ENCODE assay signal across 28 cellular contexts in the genomic region with DNA sequence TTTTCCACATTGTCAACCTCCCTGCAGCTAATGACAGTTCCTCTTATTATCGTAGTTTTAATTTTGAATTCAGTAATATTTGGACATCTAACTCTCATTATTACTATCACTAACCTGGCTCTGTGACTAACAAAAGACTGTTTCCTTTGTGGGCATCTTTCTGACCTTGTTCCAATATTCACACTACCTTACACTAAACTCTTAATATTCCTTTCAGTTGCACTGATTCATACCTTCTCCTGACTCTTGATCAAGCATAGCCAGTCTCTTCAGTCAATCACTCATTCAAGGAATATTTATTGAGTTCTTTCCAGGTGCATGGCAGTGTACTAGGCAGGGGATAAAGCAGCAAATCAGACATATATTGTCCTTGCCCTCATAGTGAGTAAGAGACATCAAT.
"Had no signal": no experiment of that assay in that cellular context is flagged by ENCODE, and none has a peak within 500 bp of the region (broad histone marks: within the 10 kb centered on the region; RNA-seq: fewer than 3 reads in every experiment).

No MANE protein-coding gene starts in this region.

- DNase-seq: naive thymus-derived CD4-positive, alpha-beta T cell; natural killer cell; occipital lobe; ovary; psoas muscle; right cardiac atrium; right lobe of liver; sigmoid colon; small intestine; stimulated activated CD4-positive, alpha-beta T cell treated with anti-CD3 and anti-CD28 coated beads, Interleukin-15, amount 100 ng/mL, for 24 hours; stimulated activated CD4-positive, alpha-beta T cell treated with anti-CD3 and anti-CD28 coated beads, Interleukin-2, amount 100 ng/mL, for 24 hours; stimulated activated CD4-positive, alpha-beta T cell treated with anti-CD3 and anti-CD28 coated beads, Interleukin-2, amount 100 ng/mL, for 48 hours; stimulated activated CD4-positive, alpha-beta T cell treated with anti-CD3 and anti-CD28 coated beads, Interleukin-4, amount 100 ng/mL, for 24 hours; stimulated activated naive CD4-positive, alpha-beta T cell; substantia nigra; testis; tibial artery; transverse colon; upper lobe of right lung; uterus had no signal

- H3K9me3 ChIP-seq: ovary, psoas muscle, right lobe of liver, sigmoid colon, suprapubic skin, testis, tibial artery, transverse colon, upper lobe of right lung, uterus had no signal

- H3K36me3 ChIP-seq: neural progenitor cell, ovary, right lobe of liver, sigmoid colon, suprapubic skin, tibial artery, transverse colon, upper lobe of right lung, uterus had no signal

- H3K27ac ChIP-seq: neural progenitor cell, ovary, parathyroid adenoma, psoas muscle, right lobe of liver, sigmoid colon, suprapubic skin, testis, tibial artery, transverse colon, upper lobe of right lung, uterus had no signal

- H3K4me3 ChIP-seq: neural progenitor cell, ovary, psoas muscle, right lobe of liver, sigmoid colon, suprapubic skin, testis, tibial artery, transverse colon, upper lobe of right lung, uterus had no signal

- H3K4me2 ChIP-seq: neural progenitor cell had no signal

- H3K9ac ChIP-seq: neural progenitor cell, parathyroid adenoma had no signal

- H2AFZ ChIP-seq: neural progenitor cell, parathyroid adenoma had no signal

- ATAC-seq: naive thymus-derived CD4-positive, alpha-beta T cell; natural killer cell; psoas muscle; right cardiac atrium; right lobe of liver; stimulated activated memory B cell treated with anti-CD40 and anti-IgM and Interleukin-4, amounts not matched to agents 10 μg/mL and 1 μg/mL and 100 μg/mL, for 72 hours; upper lobe of right lung had no signal

- H3K36me3 Mint-ChIP-seq: naive thymus-derived CD4-positive, alpha-beta T cell; natural killer cell; neural progenitor cell; stimulated activated memory B cell treated with anti-CD40 and anti-IgM and Interleukin-4, amounts not matched to agents 10 μg/mL and 1 μg/mL and 100 μg/mL, for 72 hours; type B pancreatic cell had no signal

- H3K27ac Mint-ChIP-seq: naive thymus-derived CD4-positive, alpha-beta T cell; natural killer cell; nephron; neural progenitor cell; progenitor cell of endocrine pancreas; stimulated activated memory B cell treated with anti-CD40 and anti-IgM and Interleukin-4, amounts not matched to agents 10 μg/mL and 1 μg/mL and 100 μg/mL, for 72 hours; stimulated activated naive CD8-positive, alpha-beta T cell treated with anti-CD3 and anti-CD28 coated beads, Interleukin-15, Interleukin-2, amounts not matched to agents 100 ng/mL and 50 ng/mL, for 24 hours; type B pancreatic cell had no signal

- H3K4me3 Mint-ChIP-seq: naive thymus-derived CD4-positive, alpha-beta T cell; natural killer cell; nephron; neural progenitor cell; stimulated activated memory B cell treated with anti-CD40 and anti-IgM and Interleukin-4, amounts not matched to agents 10 μg/mL and 1 μg/mL and 100 μg/mL, for 72 hours; stimulated activated naive CD8-positive, alpha-beta T cell treated with anti-CD3 and anti-CD28 coated beads, Interleukin-15, Interleukin-2, amounts not matched to agents 100 ng/mL and 50 ng/mL, for 24 hours; type B pancreatic cell had no signal

- H3K27me3 ChIP-seq: neural progenitor cell, ovary, right lobe of liver, sigmoid colon, suprapubic skin, testis, tibial artery, transverse colon, upper lobe of right lung, uterus had no signal

- H3K4me1 Mint-ChIP-seq: natural killer cell; stimulated activated memory B cell treated with anti-CD40 and anti-IgM and Interleukin-4, amounts not matched to agents 10 μg/mL and 1 μg/mL and 100 μg/mL, for 72 hours had no signal

- H3K9me3 Mint-ChIP-seq: naive thymus-derived CD4-positive, alpha-beta T cell; natural killer cell; nephron; neural progenitor cell; stimulated activated memory B cell treated with anti-CD40 and anti-IgM and Interleukin-4, amounts not matched to agents 10 μg/mL and 1 μg/mL and 100 μg/mL, for 72 hours; stimulated activated naive CD8-positive, alpha-beta T cell treated with anti-CD3 and anti-CD28 coated beads, Interleukin-15, Interleukin-2, amounts not matched to agents 100 ng/mL and 50 ng/mL, for 24 hours; type B pancreatic cell had no signal

- H3K4me1 ChIP-seq: parathyroid adenoma, psoas muscle, sigmoid colon, suprapubic skin, testis, tibial artery, transverse colon, upper lobe of right lung, uterus had no signal

- FAIRE-seq: small intestine had no signal

- H3K79me2 ChIP-seq: parathyroid adenoma had no signal

- H3K27me3 Mint-ChIP-seq: progenitor cell of endocrine pancreas; stimulated activated memory B cell treated with anti-CD40 and anti-IgM and Interleukin-4, amounts not matched to agents 10 μg/mL and 1 μg/mL and 100 μg/mL, for 72 hours; stimulated activated naive CD8-positive, alpha-beta T cell treated with anti-CD3 and anti-CD28 coated beads, Interleukin-15, Interleukin-2, amounts not matched to agents 100 ng/mL and 50 ng/mL, for 24 hours; type B pancreatic cell had no signal
